8 cellular contexts compared by ENCODE assay signal in genomic region chr3:180594631-180595348, GRCh38. TPM values are rescaled to one million over a fixed set of nuclear protein-coding genes. Genes with fewer than 3 reads are reported as not detected.
A peak's percentile ranks its signal among the peaks of the same experiment; 100 is the strongest.
DNase-seq lines count a peak whose midpoint lies in the region; ATAC-seq, FAIRE-seq and TF ChIP-seq lines count a peak whose summit lies in the region.

No MANE protein-coding gene starts in this region.

- no peak overlapping the region for H3K9ac ChIP-seq in keratinocyte (ENCODE audit: control insufficient read depth, extremely low read depth, insufficient read depth, low read length)

- H3K79me2 ChIP-seq in keratinocyte (ENCODE audit: control insufficient read depth, insufficient read depth, low read length): no peaks in the 10 kb centered on the region

- H3K4me3 ChIP-seq in keratinocyte (ENCODE audit: control insufficient read depth in 2 of 3, extremely low read depth in 1 of 3, insufficient read depth in 2 of 3, low read depth in 1 of 3, low read length in 3 of 3) (no peak overlapping the region), right cardiac atrium (ENCODE audit: low read length) (no peak overlapping the region)

- peak; percentile 9 for FAIRE-seq in keratinocyte (lab: Jason Lieb, UNC)

- no peak overlapping the region for H2AFZ ChIP-seq in keratinocyte (ENCODE audit: control insufficient read depth, low read length)

- no peaks in the 10 kb centered on the region for H3K9me1 ChIP-seq in keratinocyte (ENCODE audit: control insufficient read depth, extremely low read depth, insufficient read depth, low read length)

- H3K27ac ChIP-seq in keratinocyte (ENCODE audit: control insufficient read depth, insufficient read depth, low read length): no peak overlapping the region
- no peak overlapping the region for H3K27ac ChIP-seq in right cardiac atrium (ENCODE audit: low read length)

- no peaks in the 10 kb centered on the region for H4K20me1 ChIP-seq in keratinocyte (ENCODE audit: control insufficient read depth, extremely low read depth, insufficient read depth, low read length)

- intact Hi-C loops in right cardiac atrium (cut with DNase I): loop anchor here in 1 of 4 donors (10.0 kb wide), 1 partner anchor 780 kb away; no protein-coding TSS in a partner anchor

- peak; percentile 33 for DNase-seq in DMS153 treated with DMSO at 0.1 percent for 48 hours (lab: John Stamatoyannopoulos, UW; ENCODE audit: unreplicated experiment)
- peak; percentile 54 for DNase-seq in M059J (ENCODE audit: low read depth)
- DNase-seq in SHP77 (lab: John Stamatoyannopoulos, UW): peak; percentile 21 to 27
- no peak for DNase-seq in keratinocyte (ENCODE audit: low read depth, low spot score)
- no peak for DNase-seq in stimulated activated CD4-positive, alpha-beta T cell treated with anti-CD3 and anti-CD28 coated beads, Interleukin-4, amount 100 ng/mL, for 1 hour
- DNase-seq in ecto neural progenitor cell (ENCODE audit: low spot score): no peak
- DNase-seq in right cardiac atrium: no peak

- H3K9me3 ChIP-seq in keratinocyte (ENCODE audit: control insufficient read depth, low read depth, low read length): no peaks in the 10 kb centered on the region
- no peaks in the 10 kb centered on the region for H3K9me3 ChIP-seq in right cardiac atrium (ENCODE audit: control insufficient read depth, low read length)

- no peaks in the 10 kb centered on the region for H3K4me1 ChIP-seq in keratinocyte (ENCODE audit: control insufficient read depth, extremely low read depth, insufficient read depth, low read length)
- H3K4me1 ChIP-seq in right cardiac atrium (ENCODE audit: control insufficient read depth, insufficient read depth, low read length): no peaks in the 10 kb centered on the region

- ATAC-seq in GM21390 (IDR thresholded peaks at IDR 0.05; ENCODE audit: unreplicated experiment) (peak; percentile 79), right cardiac atrium (no peak)

- H3K4me2 ChIP-seq in keratinocyte (ENCODE audit: control insufficient read depth, extremely low read depth, insufficient read depth, low read depth, low read length): no peak overlapping the region

- H3K27me3 ChIP-seq in keratinocyte (ENCODE audit: control insufficient read depth, extremely low read depth, insufficient read depth, low read length) (no peaks in the 10 kb centered on the region), right cardiac atrium (ENCODE audit: control insufficient read depth, insufficient read depth) (peaks cover 2% of the 10 kb centered on the region)

- H3K36me3 ChIP-seq in keratinocyte (ENCODE audit: control insufficient read depth in 2 of 2, extremely low read depth in 1 of 2, insufficient read depth in 2 of 2, low read length in 2 of 2): no peaks in the 10 kb centered on the region

- dilution Hi-C loops in keratinocyte (cut with MboI; ENCODE audit: extremely low pct_ligation_motif_present, low sequenced_read_pairs): no loop called here

- peak in 2 of 3 experiments; percentile 43 to 47 for TF ChIP-seq CTCF in keratinocyte (optimal IDR thresholded peaks at IDR 0.05 in 1 of 3, IDR thresholded peaks at IDR 0.05 in 1 of 3, conservative IDR thresholded peaks at IDR 0.05 in 1 of 3; ENCODE audit: extremely low read depth in 1 of 3, insufficient read depth in 2 of 3, low read length in 3 of 3)

RNA-seq across cellular contexts. Expression of gene TTC14, which starts 7.2 kb away (rescaled TPM):
- 20.3 and 33.3 TPM in 2 replicates for total RNA-seq in M059J (2014; rRNA removed; shearing (Covaris generic))
- polyA plus RNA-seq in keratinocyte: 9.0 to 35.6 TPM (median 30.5 TPM) in 3 replicates
- 34.3 TPM for polyA plus RNA-seq in keratinocyte (2011; ENCODE audit: low read depth)
- 3.7 and 9.1 TPM in 2 replicates for polyA plus RNA-seq in keratinocyte (2011; cell fraction: cytosol; rRNA removed)
- polyA plus RNA-seq in keratinocyte (2011; cell fraction: nucleus; rRNA removed): 56.8 and 86.0 TPM in 2 replicates
- 8.6 and 15.6 TPM in 2 replicates for polyA plus RNA-seq in keratinocyte (2012; ENCODE audit: low replicate concordance)
- polyA minus RNA-seq in keratinocyte: 17.6 to 28.6 TPM (median 23.3 TPM) in 3 replicates
- 10.4 TPM for polyA minus RNA-seq in keratinocyte (2011; cell fraction: cytosol; rRNA and poly(A)+ RNA removed)
- 97.7 and 106 TPM in 2 replicates for polyA minus RNA-seq in keratinocyte (2011; cell fraction: nucleus; rRNA and poly(A)+ RNA removed)
- 10 to 100 TPM; 16.9 to 25.1 (median 23.8) TPM for total RNA-seq in right cardiac atrium
- 10.1 TPM for polyA plus RNA-seq in right cardiac atrium

Comparison
In these comparisons a context has a peak if more than half of its experiments do, and no peak if none do; other contexts are left out.
1. DNase-seq: peak in DMS153 treated with DMSO at 0.1 percent for 48 hours (single experiment), M059J (single experiment) and SHP77 (2 of 2); none in keratinocyte (single experiment), stimulated activated CD4-positive, alpha-beta T cell treated with anti-CD3 and anti-CD28 coated beads, Interleukin-4, amount 100 ng/mL, for 1 hour (single experiment), ecto neural progenitor cell (single experiment) and right cardiac atrium (0 of 3).